9 cellular contexts compared by ENCODE assay signal in genomic region chr7:55515569-55516279, GRCh38. TPM values are rescaled to one million over a fixed set of nuclear protein-coding genes. Genes with fewer than 3 reads are reported as not detected.
DNase-seq lines count a peak whose midpoint lies in the region; ATAC-seq, FAIRE-seq and TF ChIP-seq lines count a peak whose summit lies in the region.
"Had no signal": no experiment of that assay in that cellular context is flagged by ENCODE, and none has a peak within 500 bp of the region (broad histone marks: within the 10 kb centered on the region; RNA-seq: fewer than 3 reads in every experiment).

No MANE protein-coding gene starts in this region.

- H3K36me3 Mint-ChIP-seq in activated T-helper 17 cell treated with anti-CD3 and anti-CD28 coated beads, Interleukin-2, amount 50 U/mL, for 72 hours (ENCODE audit: low read depth), result peaks cover 94% of the 10 kb centered on the region

- TF ChIP-seq CTCF in lower lobe of right lung (IDR thresholded peaks at IDR 0.05), result no peak

- peaks cover 6% of the 10 kb centered on the region for H3K4me1 ChIP-seq in lower lobe of right lung

- peak overlapping the region; percentile 86 for H3K27ac Mint-ChIP-seq in activated T-helper 17 cell treated with anti-CD3 and anti-CD28 coated beads, Interleukin-2, amount 50 U/mL, for 72 hours

- H3K27me3 Mint-ChIP-seq in activated T-helper 17 cell treated with anti-CD3 and anti-CD28 coated beads, Interleukin-2, amount 50 U/mL, for 72 hours, result no peaks in the 10 kb centered on the region

- no peaks in the 10 kb centered on the region for H3K9me3 Mint-ChIP-seq in activated T-helper 17 cell treated with anti-CD3 and anti-CD28 coated beads, Interleukin-2, amount 50 U/mL, for 72 hours

- FAIRE-seq in urothelium cell line (lab: Jason Lieb, UNC), result peak; percentile 42
- FAIRE-seq: K562 had no signal

- H3K4me1 Mint-ChIP-seq in activated T-helper 17 cell treated with anti-CD3 and anti-CD28 coated beads, Interleukin-2, amount 50 U/mL, for 72 hours, result peaks cover 44% of the 10 kb centered on the region

- H3K27ac ChIP-seq in lower lobe of right lung, result no peak overlapping the region

- peak; percentile 62 for DNase-seq in Right ventricle myocardium superior
- no peak for DNase-seq in cardiac septum (ENCODE audit: low spot score)
- DNase-seq in urothelium cell line (ENCODE audit: low spot score), result no peak
- no peak for DNase-seq in lower lobe of right lung
- DNase-seq in retina, result no peak

- H3K27me3 ChIP-seq in lower lobe of right lung (ENCODE audit: low read depth), result no peaks in the 10 kb centered on the region

- peak overlapping the region; percentile 55 for H3K4me3 Mint-ChIP-seq in activated T-helper 17 cell treated with anti-CD3 and anti-CD28 coated beads, Interleukin-2, amount 50 U/mL, for 72 hours

- no peaks in the 10 kb centered on the region for H3K9me3 ChIP-seq in lower lobe of right lung

- intact Hi-C loops in Right ventricle myocardium superior (cut with DNase I) (no loop called here), cardiac septum (cut with DNase I) (no loop called here), lower lobe of right lung (cut with DNase I) (no loop called here)

- H3K36me3 ChIP-seq in lower lobe of right lung, result peaks cover 38% of the 10 kb centered on the region

- H3K4me3 ChIP-seq in lower lobe of right lung, result no peak overlapping the region
- H3K4me3 ChIP-seq: K562 had no signal

- ATAC-seq in Right ventricle myocardium superior (ENCODE audit: poor library complexity), result peak; percentile 93
- ATAC-seq in HG02885 (IDR thresholded peaks at IDR 0.05; ENCODE audit: poor library complexity, unreplicated experiment), result peak; percentile 51
- no peak for ATAC-seq in activated T-helper 17 cell treated with anti-CD3 and anti-CD28 coated beads, Interleukin-2, amount 50 U/mL, for 72 hours (replicated peaks)
- ATAC-seq in HG02938 (IDR thresholded peaks at IDR 0.05; ENCODE audit: unreplicated experiment), result no peak
- ATAC-seq in lower lobe of right lung, result no peak

RNA-seq across cellular contexts. Expression of gene VOPP1, which starts 56.6 kb away (rescaled TPM):
- total RNA-seq in Right ventricle myocardium superior, result 21.8 TPM
- total RNA-seq in cardiac septum, result 32.0 TPM
- 10 to 100 TPM; 58.0 to 70.9 TPM for total RNA-seq in activated T-helper 17 cell treated with anti-CD3 and anti-CD28 coated beads, Interleukin-2, amount 50 U/mL, for 72 hours
- 66.2 TPM for total RNA-seq in lower lobe of right lung

Comparison
In these comparisons a context has a peak if more than half of its experiments do, and no peak if none do; other contexts are left out.
1. ATAC-seq: peak in Right ventricle myocardium superior (single experiment) and HG02885 (single experiment); none in activated T-helper 17 cell treated with anti-CD3 and anti-CD28 coated beads, Interleukin-2, amount 50 U/mL, for 72 hours (single experiment), HG02938 (single experiment) and lower lobe of right lung (0 of 2).